ENCODE assay signal across 1 cellular context in genomic region chr11:43359432-43359818, GRCh38.
TF ChIP-seq lines count a peak whose summit lies in the region.

No MANE protein-coding gene starts in this region.

TF ChIP-seq in HCT116, 20 proteins besides CTCF, POLR2A, EP300 and RAD21 (continued from another document):
- TF ChIP-seq REST (IDR thresholded peaks at IDR 0.05; ENCODE audit: low read depth) (no peak), TCF7L2 (IDR thresholded peaks at IDR 0.05; ENCODE audit: borderline replicate concordance, extremely low read depth, insufficient read depth, insufficient read length) (peak; percentile 16), EGR1 (IDR thresholded peaks at IDR 0.05; ENCODE audit: low read depth) (no peak), POLR2AphosphoS5 (IDR thresholded peaks at IDR 0.05; ENCODE audit: low read depth, low read length) (no peak), SIN3A (IDR thresholded peaks at IDR 0.05; ENCODE audit: low read depth) (no peak), CBX3 (IDR thresholded peaks at IDR 0.05; ENCODE audit: low read depth) (no peak)
TF ChIP-seq in HCT116: peak in this region for 2.
